Comparison of ENCODE assay signal across 18 cellular contexts in the genomic region with DNA sequence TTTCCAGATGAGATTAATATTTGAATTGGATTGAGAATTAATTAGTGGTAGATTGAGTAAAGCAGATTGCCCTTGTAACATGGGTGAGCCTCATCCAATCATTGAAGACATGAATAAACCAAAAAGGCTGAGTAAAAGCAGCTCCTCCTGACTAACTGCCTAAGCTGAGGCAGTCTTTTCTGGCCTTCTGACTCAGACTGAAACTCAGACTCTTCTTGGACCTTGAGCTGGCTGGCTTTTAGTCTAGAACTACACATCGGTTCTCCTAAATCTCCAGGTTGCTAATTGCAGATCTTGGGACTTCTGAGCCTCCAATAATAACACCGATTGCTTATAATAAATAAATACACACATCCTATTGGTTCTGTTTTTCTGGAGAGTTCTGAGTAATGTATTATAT. TPM values are rescaled to one million over a fixed set of nuclear protein-coding genes. Genes with fewer than 3 reads are reported as not detected.
DNase-seq lines count a peak whose midpoint lies in the region; ATAC-seq, FAIRE-seq and TF ChIP-seq lines count a peak whose summit lies in the region.
"Had no signal": no experiment of that assay in that cellular context is flagged by ENCODE, and none has a peak within 500 bp of the region (broad histone marks: within the 10 kb centered on the region; RNA-seq: fewer than 3 reads in every experiment).

No MANE protein-coding gene starts in this region.

- peak; percentile 52 for ATAC-seq in HG02852 (IDR thresholded peaks at IDR 0.05; ENCODE audit: unreplicated experiment)
- ATAC-seq in right lobe of liver, result no peak
- no peak for ATAC-seq in pancreas
- ATAC-seq: T-helper 17 cell had no signal

- FAIRE-seq in bronchial epithelial cell (lab: Jason Lieb, UNC) (no peak), HTR-8/SVneo (lab: Jason Lieb, UNC) (no peak), pancreas (lab: Jason Lieb, UNC) (no peak)
- FAIRE-seq: HepG2 had no signal

- no peak for TF ChIP-seq CTCF in GM13977 (IDR thresholded peaks at IDR 0.05; ENCODE audit: extremely low read depth, insufficient read depth, missing control alignments)
- no peak for TF ChIP-seq CTCF in bronchial epithelial cell (IDR thresholded peaks at IDR 0.05; ENCODE audit: insufficient read depth, low read length, severe bottlenecking)
- no peak for TF ChIP-seq CTCF in right lobe of liver (IDR thresholded peaks at IDR 0.05)
- no peak for TF ChIP-seq CTCF in pancreas (IDR thresholded peaks at IDR 0.05)

- in situ Hi-C loops in GM13977 (cut with MboI; ENCODE audit: low pct_unique_long_range_greater_than_20kb, low sequenced_read_pairs, unreplicated experiment), result no loop called here

- H3K27ac ChIP-seq in right lobe of liver (no peak overlapping the region), pancreas (no peak overlapping the region)
- H3K27ac ChIP-seq: RWPE1, skin epidermis, thoracic aorta had no signal

- H3K9me3 ChIP-seq in right lobe of liver (no peaks in the 10 kb centered on the region), pancreas (no peaks in the 10 kb centered on the region)
- H3K9me3 ChIP-seq: thoracic aorta had no signal

- H3K4me1 ChIP-seq in right lobe of liver (peaks cover 0 to 4% (median 0%) of the 10 kb centered on the region in 4 donors), pancreas (peaks cover 0 to 14% (median 0%) of the 10 kb centered on the region in 3 donors)

- H3K4me3 ChIP-seq in bronchial epithelial cell (ENCODE audit: low read depth, low read length) (no peak overlapping the region), right lobe of liver (no peak overlapping the region), pancreas (no peak overlapping the region)
- H3K4me3 ChIP-seq: skin epidermis, thoracic aorta had no signal

- TF ChIP-seq POLR2A in right lobe of liver (IDR thresholded peaks at IDR 0.05), result no peak

- intact Hi-C loops in right lobe of liver (cut with DNase I) (no loop called here), pancreas (cut with DNase I) (no loop called here)

- H3K27me3 ChIP-seq in bronchial epithelial cell (ENCODE audit: control insufficient read depth, insufficient read depth, low read length) (no peaks in the 10 kb centered on the region), right lobe of liver (no peaks in the 10 kb centered on the region), pancreas (no peaks in the 10 kb centered on the region)

- 87% methylated on average over 2 of the region's 2 CpGs for WGBS in right lobe of liver (ENCODE audit: insufficient coverage, low coverage, low lambda C conversion rate, missing lambda C conversion rate)
- 88 to 90% methylated on average over 2 of the region's 2 CpGs for WGBS in pancreas, 2 donors

- DNase-seq in Daoy (ENCODE audit: low read depth) (peak; percentile 16), GM13977 (ENCODE audit: low spot score) (peak; percentile 72), bronchial epithelial cell (ENCODE audit: low read depth) (peak; percentile 52), HTR-8/SVneo (ENCODE audit: insufficient read length, low spot score) (no peak), right lobe of liver (no peak), pancreas (no peak), NCI-H1105 treated with DMSO at 0.1 percent for 48 hours (lab: John Stamatoyannopoulos, UW) (no peak)
- DNase-seq: activated CD4-positive, alpha-beta T cell treated with anti-CD3 and anti-CD28 coated beads, Interleukin-2, amount 50 U/mL, for 48 hours; CD4-positive, alpha-beta T cell; cortex of kidney; NCI-H1436; NCI-H69; T-helper 17 cell had no signal

- H3K36me3 ChIP-seq in bronchial epithelial cell (ENCODE audit: control insufficient read depth, insufficient read depth, low read length), result no peaks in the 10 kb centered on the region
- no peaks in the 10 kb centered on the region for H3K36me3 ChIP-seq in right lobe of liver
- H3K36me3 ChIP-seq in pancreas, result no peaks in the 10 kb centered on the region
- H3K36me3 ChIP-seq: thoracic aorta had no signal

RNA-seq across cellular contexts. Expression of a gene that starts 24.0 kb away (rescaled TPM):
- total RNA-seq in Daoy (2014; rRNA removed; shearing (Covaris generic)), result 7.0 and 28.0 TPM in 2 replicates
- total RNA-seq in bronchial epithelial cell, result 7.9 and 12.4 TPM in 2 replicates
- 10 to 100 TPM; 34.9 to 59.5 (median 52.5) TPM for total RNA-seq in right lobe of liver
- 100 to 1,000 TPM in 4 of 6 donors, 10 to 100 TPM in 2; 70.9 to 144 (median 127) TPM for total RNA-seq in pancreas
- 100 to 1,000 TPM in 1 of 2 donors, 10 to 100 TPM in 1; 97.3 to 155 TPM for polyA plus RNA-seq in pancreas

RNA-seq across cellular contexts. Expression of a gene that starts 35.6 kb away (rescaled TPM):
- 0.51 and 4.7 TPM in 2 replicates for total RNA-seq in Daoy (2014; rRNA removed; shearing (Covaris generic))
- total RNA-seq in bronchial epithelial cell (2.9 and 4.5 TPM in 2 replicates), right lobe of liver (10 to 100 TPM in 5 of 6 experiments, 1 to 10 TPM in 1; 6.4 to 72.8 (median 17.2) TPM), pancreas (1 to 10 TPM in 4 of 6 donors, under 1 TPM in 2; 0.74 to 6.3 (median 1.3) TPM)
- polyA plus RNA-seq in pancreas, result 1 to 10 TPM; 2.7 to 4.2 TPM

RNA-seq across cellular contexts. Expression of a gene that starts 49.3 kb away (rescaled TPM):
- 132 and 146 TPM in 2 replicates for total RNA-seq in Daoy (2014; rRNA removed; shearing (Covaris generic))
- total RNA-seq in bronchial epithelial cell (68.7 and 81.2 TPM in 2 replicates), right lobe of liver (10 to 100 TPM; 24.4 to 39.6 (median 31.8) TPM), pancreas (10 to 100 TPM; 25.9 to 49.3 (median 32.1) TPM)
- polyA plus RNA-seq in pancreas, result 10 to 100 TPM; 32.4 to 55.6 TPM

RNA-seq across cellular contexts. Expression of a gene that starts 56.0 kb away (rescaled TPM):
- total RNA-seq in Daoy (2014; rRNA removed; shearing (Covaris generic)), result 69.3 and 118 TPM in 2 replicates
- total RNA-seq in bronchial epithelial cell (30.0 and 38.7 TPM in 2 replicates), right lobe of liver (10 to 100 TPM; 30.9 to 50.7 (median 47.2) TPM), pancreas (10 to 100 TPM; 45.1 to 96.0 (median 61.7) TPM)
- polyA plus RNA-seq in pancreas, result 10 to 100 TPM; 29.5 to 42.1 TPM

Comparison
In these comparisons a context has a peak if more than half of its experiments do, and no peak if none do; other contexts are left out.
1. DNase-seq: peak in Daoy (single experiment), GM13977 (single experiment) and bronchial epithelial cell (single experiment); none in HTR-8/SVneo (single experiment), right lobe of liver (0 of 3), pancreas (0 of 6) and NCI-H1105 treated with DMSO at 0.1 percent for 48 hours (single experiment).